8 cellular contexts compared by ENCODE assay signal in the genomic region with DNA sequence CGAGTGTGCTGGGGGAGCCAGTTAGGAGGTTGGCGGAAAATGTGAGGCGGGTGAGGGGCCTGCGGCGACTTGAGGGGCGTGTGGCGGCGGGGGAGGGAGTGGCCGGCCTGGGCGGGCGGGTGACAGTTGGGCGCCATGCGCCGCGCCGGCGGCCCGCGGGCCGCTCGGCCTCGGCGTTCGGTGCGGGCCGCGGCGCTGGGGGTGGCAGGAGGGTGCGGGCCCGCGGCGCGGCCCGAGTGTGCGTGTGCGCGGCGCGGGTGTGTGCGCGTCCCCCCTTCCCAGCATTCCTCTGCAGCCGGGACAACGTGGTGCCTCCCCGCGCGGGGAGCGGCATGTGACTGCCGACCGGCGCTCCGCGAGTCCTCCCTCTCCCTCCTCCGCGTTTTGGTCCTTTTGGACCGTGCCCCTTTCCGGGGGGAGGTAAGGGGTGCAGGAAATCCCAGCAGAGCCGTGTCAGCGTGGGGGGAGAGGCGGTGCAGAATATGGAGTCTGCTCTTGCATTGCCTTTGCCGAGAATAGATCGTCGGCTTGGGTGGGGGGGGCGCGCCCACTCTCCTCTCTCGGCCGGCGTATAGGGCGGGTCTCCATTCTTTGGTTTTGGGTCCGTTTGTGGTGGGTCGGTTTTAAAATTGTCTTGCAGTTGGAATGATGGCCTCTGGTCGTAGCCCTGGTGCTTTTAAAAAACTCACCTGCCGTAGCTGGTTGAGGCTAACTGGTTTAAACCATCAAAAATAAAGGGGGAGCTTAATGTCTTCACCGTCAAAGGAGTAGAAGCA. TPM values are rescaled to one million over a fixed set of nuclear protein-coding genes. Genes with fewer than 3 reads are reported as not detected.
DNase-seq lines count a peak whose midpoint lies in the region; ATAC-seq and TF ChIP-seq lines count a peak whose summit lies in the region.

No MANE protein-coding gene starts in this region.

- H3F3A ChIP-seq in Loucy (ENCODE audit: low read depth) = no peaks in the 10 kb centered on the region

- H3K9me3 ChIP-seq in Loucy (ENCODE audit: insufficient read depth, low read depth, low read length) = no peaks in the 10 kb centered on the region

- H3K36me3 Mint-ChIP-seq in Calu3 (ENCODE audit: insufficient read depth, unreplicated experiment) = peaks cover 60% of the 10 kb centered on the region

- TF ChIP-seq CTCF in Calu3 (IDR thresholded peaks at IDR 0.05; ENCODE audit: unreplicated experiment) = no peak
- TF ChIP-seq CTCF in Loucy (conservative IDR thresholded peaks at IDR 0.05; ENCODE audit: low read length) = no peak

- peaks cover 76% of the 10 kb centered on the region for H3K79me2 ChIP-seq in Loucy (ENCODE audit: insufficient read depth, low read length)

- H3K4me3 ChIP-seq in Loucy (ENCODE audit: low read length, poor library complexity, severe bottlenecking) = peak overlapping the region; percentile 94

- intact Hi-C loops in Calu3 (cut with micrococcal nuclease; ENCODE audit: unreplicated experiment) = no loop called here

- H3K4me2 ChIP-seq in Loucy (ENCODE audit: low read depth, low read length, poor library complexity, severe bottlenecking) = peak overlapping the region; percentile 56

- H3K9me2 ChIP-seq in Loucy (replicated peaks; ENCODE audit: low read depth, low read length) = no peaks in the 10 kb centered on the region

- peaks cover 27% of the 10 kb centered on the region for H3K4me1 ChIP-seq in Loucy (ENCODE audit: insufficient read depth, low read length, poor library complexity, severe bottlenecking)

- peak overlapping the region; percentile 80 for H3K4me3 Mint-ChIP-seq in Calu3 (ENCODE audit: low read depth, unreplicated experiment)

- peaks cover 52% of the 10 kb centered on the region for H4K20me1 ChIP-seq in Loucy (ENCODE audit: insufficient read depth, low read length, poor library complexity, severe bottlenecking)

- H2AFZ ChIP-seq in Loucy (ENCODE audit: low read length) = no peak overlapping the region

- H3K4me1 Mint-ChIP-seq in Calu3 (ENCODE audit: low read depth, unreplicated experiment) = peaks cover 62% of the 10 kb centered on the region

- H3K9ac ChIP-seq in Loucy (ENCODE audit: low read depth, low read length, poor library complexity, severe bottlenecking) = peak overlapping the region; percentile 92

- peaks cover 4% of the 10 kb centered on the region for H3K27me3 ChIP-seq in Loucy (ENCODE audit: insufficient read depth, low read length, poor library complexity, severe bottlenecking)

- CTCF ChIA-PET in Calu3 (lab: Charles Lee) = no interaction called here

- no TSS peak for BruUV-seq in Calu3 (replicated peaks; lab: Mats Ljungman, UMichigan)

- peak; percentile 51 for DNase-seq in Calu3
- DNase-seq in activated CD8-positive, alpha-beta memory T cell treated with anti-CD3 and anti-CD28 coated beads for 24 hours = peak; percentile 82
- peak; percentile 28 for DNase-seq in effector CD8-positive, alpha-beta T cell (lab: John Stamatoyannopoulos, UW)
- peak; percentile 70 for DNase-seq in medulla oblongata (ENCODE audit: extremely low spot score)
- peak; percentile 43 for DNase-seq in stimulated activated CD8-positive, alpha-beta memory T cell treated with anti-CD3 and anti-CD28 coated beads, Interleukin-12 subunit alpha, Interleukin-12 subunit beta, amount 100 ng/mL, for 4 hours (ENCODE audit: low read depth)

- no peaks in the 10 kb centered on the region for H3K9me3 Mint-ChIP-seq in Calu3 (ENCODE audit: low read depth, unreplicated experiment)

- no peaks in the 10 kb centered on the region for H3K27me3 Mint-ChIP-seq in Calu3 (ENCODE audit: unreplicated experiment)

- ATAC-seq in GM21723 (IDR thresholded peaks at IDR 0.05; ENCODE audit: unreplicated experiment) = no peak
- ATAC-seq in GM18511 (IDR thresholded peaks at IDR 0.05; ENCODE audit: unreplicated experiment) = no peak

- no peaks in the 10 kb centered on the region for H3K36me3 ChIP-seq in Loucy (ENCODE audit: insufficient read depth, low read length)

- H3K27ac Mint-ChIP-seq in Calu3 (ENCODE audit: unreplicated experiment) = peak overlapping the region; percentile 85

RNA-seq across cellular contexts. Expression of a gene that starts 1.9 kb away (rescaled TPM):
- total RNA-seq in Calu3 (2022) = 317 and 339 TPM in 2 replicates

Comparison
In these comparisons a context has a peak if more than half of its experiments do, and no peak if none do; other contexts are left out.
1. DNase-seq: peak in every context shown above with its lines; median percentile 82 in activated CD8-positive, alpha-beta memory T cell treated with anti-CD3 and anti-CD28 coated beads for 24 hours; 70 in medulla oblongata; 51 in Calu3; 43 in stimulated activated CD8-positive, alpha-beta memory T cell treated with anti-CD3 and anti-CD28 coated beads, Interleukin-12 subunit alpha, Interleukin-12 subunit beta, amount 100 ng/mL, for 4 hours; 28 in effector CD8-positive, alpha-beta T cell.